In genomic region chr12:48198619-48198973, GRCh38 we compare ENCODE assay signal across 9 cellular contexts. TPM values are rescaled to one million over a fixed set of nuclear protein-coding genes. Genes with fewer than 3 reads are reported as not detected.
DNase-seq lines count a peak whose midpoint lies in the region; ATAC-seq and TF ChIP-seq lines count a peak whose summit lies in the region.
"Had no signal": no experiment of that assay in that cellular context is flagged by ENCODE, and none has a peak within 500 bp of the region (broad histone marks: within the 10 kb centered on the region; RNA-seq: fewer than 3 reads in every experiment).

No MANE protein-coding gene starts in this region.

- no peak for TF ChIP-seq CTCF in right atrium auricular region (IDR thresholded peaks at IDR 0.05)

- peak overlapping the region; percentile 59 to 80 for H3K4me3 ChIP-seq in right atrium auricular region
- H3K4me3 ChIP-seq in skeletal muscle cell (ENCODE audit: low read depth, low read length): peak overlapping the region; percentile 76

- peak overlapping the region; percentile 99 for H3K27ac Mint-ChIP-seq in activated T-cell treated with anti-CD3 and anti-CD28 coated beads, Interleukin-2, amount 50 U/mL, for 24 hours
- peak overlapping the region; percentile 97 for H3K27ac Mint-ChIP-seq in activated naive CD8-positive, alpha-beta T cell treated with anti-CD3 and anti-CD28 coated beads for 36 hours

- peak overlapping the region; percentile 97 to 99 for H3K27ac ChIP-seq in right atrium auricular region

- H3K36me3 ChIP-seq in right atrium auricular region: no peaks in the 10 kb centered on the region

- H3K27me3 ChIP-seq in right atrium auricular region: no peaks in the 10 kb centered on the region

- ATAC-seq in HG03439 (IDR thresholded peaks at IDR 0.05; ENCODE audit: unreplicated experiment): peak; percentile 18

- H3K4me1 Mint-ChIP-seq in activated T-cell treated with anti-CD3 and anti-CD28 coated beads, Interleukin-2, amount 50 U/mL, for 24 hours (ENCODE audit: low read depth): peaks cover 42% of the 10 kb centered on the region
- peaks cover 23% of the 10 kb centered on the region for H3K4me1 Mint-ChIP-seq in activated naive CD8-positive, alpha-beta T cell treated with anti-CD3 and anti-CD28 coated beads for 36 hours

- H3K9me3 Mint-ChIP-seq in activated T-cell treated with anti-CD3 and anti-CD28 coated beads, Interleukin-2, amount 50 U/mL, for 24 hours: peaks cover 16% of the 10 kb centered on the region
- peaks cover 23% of the 10 kb centered on the region for H3K9me3 Mint-ChIP-seq in activated naive CD8-positive, alpha-beta T cell treated with anti-CD3 and anti-CD28 coated beads for 36 hours

- H3K4me1 ChIP-seq in right atrium auricular region: peaks cover 0 to 23% of the 10 kb centered on the region in 2 donors

- peaks cover 39% of the 10 kb centered on the region for H3K36me3 Mint-ChIP-seq in activated T-cell treated with anti-CD3 and anti-CD28 coated beads, Interleukin-2, amount 50 U/mL, for 24 hours (ENCODE audit: low read depth)
- peaks cover 42% of the 10 kb centered on the region for H3K36me3 Mint-ChIP-seq in activated naive CD8-positive, alpha-beta T cell treated with anti-CD3 and anti-CD28 coated beads for 36 hours

- peaks cover 0 to 3% of the 10 kb centered on the region in 2 donors for H3K9me3 ChIP-seq in right atrium auricular region

- H3K4me3 Mint-ChIP-seq in activated T-cell treated with anti-CD3 and anti-CD28 coated beads, Interleukin-2, amount 50 U/mL, for 24 hours: peak overlapping the region; percentile 94
- peak overlapping the region; percentile 85 for H3K4me3 Mint-ChIP-seq in activated naive CD8-positive, alpha-beta T cell treated with anti-CD3 and anti-CD28 coated beads for 36 hours

- H3K27me3 Mint-ChIP-seq in activated T-cell treated with anti-CD3 and anti-CD28 coated beads, Interleukin-2, amount 50 U/mL, for 24 hours: peaks cover 4% of the 10 kb centered on the region
- H3K27me3 Mint-ChIP-seq in activated naive CD8-positive, alpha-beta T cell treated with anti-CD3 and anti-CD28 coated beads for 36 hours: no peaks in the 10 kb centered on the region

- no peak for DNase-seq in activated T-cell treated with anti-CD3 and anti-CD28 coated beads, Interleukin-2, amount 50 U/mL, for 24 hours
- no peak for DNase-seq in activated T-cell treated with anti-CD3 and anti-CD28 coated beads, Interleukin-2, amount 50 U/mL, for 1 hour
- peak; percentile 31 for DNase-seq in activated naive CD8-positive, alpha-beta T cell treated with anti-CD3 and anti-CD28 coated beads for 36 hours
- DNase-seq in right atrium auricular region (ENCODE audit: low spot score): peak; percentile 61
- no peak for DNase-seq in skeletal muscle cell (ENCODE audit: low read depth)
- no peak for DNase-seq in NCI-H1930 (lab: John Stamatoyannopoulos, UW)
- no peak for DNase-seq in NCI-H2171 treated with DMSO at 0.1 percent for 48 hours (lab: John Stamatoyannopoulos, UW)

RNA-seq across cellular contexts. Expression of gene OR10AD1, which starts 4.5 kb away (rescaled TPM):
- not detected for total RNA-seq in activated naive CD8-positive, alpha-beta T cell treated with anti-CD3 and anti-CD28 coated beads for 36 hours
- not detected for total RNA-seq in right atrium auricular region
- total RNA-seq: Daoy had no signal

RNA-seq across cellular contexts. Expression of gene CCDC184, which starts 15.2 kb away (rescaled TPM):
- total RNA-seq in activated naive CD8-positive, alpha-beta T cell treated with anti-CD3 and anti-CD28 coated beads for 36 hours: under 1 TPM; 0.33 to 0.36 TPM
- 1 to 10 TPM in 1 of 2 donors, under 1 TPM in 1; 0.37 to 1.4 TPM for total RNA-seq in right atrium auricular region

RNA-seq across cellular contexts. Expression of gene ASB8, which starts 41.3 kb away (rescaled TPM):
- 10 to 100 TPM; 29.9 to 30.3 TPM for total RNA-seq in activated naive CD8-positive, alpha-beta T cell treated with anti-CD3 and anti-CD28 coated beads for 36 hours
- 10 to 100 TPM; 35.7 to 68.6 TPM for total RNA-seq in right atrium auricular region

Comparison
In these comparisons a context has a peak if more than half of its experiments do, and no peak if none do; other contexts are left out.
1. DNase-seq: peak in activated naive CD8-positive, alpha-beta T cell treated with anti-CD3 and anti-CD28 coated beads for 36 hours (single experiment) and right atrium auricular region (single experiment); none in activated T-cell treated with anti-CD3 and anti-CD28 coated beads, Interleukin-2, amount 50 U/mL, for 24 hours (single experiment), activated T-cell treated with anti-CD3 and anti-CD28 coated beads, Interleukin-2, amount 50 U/mL, for 1 hour (single experiment), skeletal muscle cell (single experiment), NCI-H1930 (0 of 2) and NCI-H2171 treated with DMSO at 0.1 percent for 48 hours (single experiment).